In genomic region chr4:176793060-176793605, GRCh38 we compare ENCODE assay signal across 9 cellular contexts. TPM values are rescaled to one million over a fixed set of nuclear protein-coding genes. Genes with fewer than 3 reads are reported as not detected.
A peak's percentile ranks its signal among the peaks of the same experiment; 100 is the strongest.
DNase-seq lines count a peak whose midpoint lies in the region; ATAC-seq and TF ChIP-seq lines count a peak whose summit lies in the region.
"Had no signal": no experiment of that assay in that cellular context is flagged by ENCODE, and none has a peak within 500 bp of the region (broad histone marks: within the 10 kb centered on the region; RNA-seq: fewer than 3 reads in every experiment).

No MANE protein-coding gene starts in this region.

- no peaks in the 10 kb centered on the region for H3K27me3 ChIP-seq in HAP-1 (ENCODE audit: low read depth)
- H3K27me3 ChIP-seq in hepatocyte, result peaks cover 26% of the 10 kb centered on the region

- H3K79me2 ChIP-seq in hepatocyte, result no peaks in the 10 kb centered on the region

- no peaks in the 10 kb centered on the region for H4K20me1 ChIP-seq in hepatocyte (ENCODE audit: insufficient read depth, poor library complexity, severe bottlenecking)

- H3K4me3 ChIP-seq in HAP-1 (peak overlapping the region; percentile 58), WI38 (ENCODE audit: low read depth, low read length) (peak overlapping the region; percentile 57), hepatocyte (peak overlapping the region; percentile 7), skin epidermis (peak overlapping the region; percentile 16 to 75 (median 62))

- peak overlapping the region; percentile 66 for H2AFZ ChIP-seq in hepatocyte

- H3K27ac ChIP-seq in hepatocyte (no peak overlapping the region), skin epidermis (peak overlapping the region in 14 of 21 experiments; percentile 42 to 85 (median 64))

- TF ChIP-seq CTCF in WI38 (IDR thresholded peaks at IDR 0.05; ENCODE audit: low read depth, low read length) (no peak), hepatocyte (IDR thresholded peaks at IDR 0.05; ENCODE audit: poor library complexity) (no peak)

- DNase-seq in HAP-1 (ENCODE audit: low spot score in 2 of 2) (no peak), hepatocyte (ENCODE audit: low spot score) (no peak), NOMO-1 treated with dmso at 0.1 percent for 144 hours (lab: John Stamatoyannopoulos, UW; ENCODE audit: unreplicated experiment) (no peak), NCI-H128 (lab: John Stamatoyannopoulos, UW; ENCODE audit: unreplicated experiment) (no peak)
- DNase-seq in stimulated activated CD4-positive, alpha-beta T cell treated with anti-CD3 and anti-CD28 coated beads, Interleukin-4, amount 100 ng/mL, for 1 hour, result no peak

- H3K9me2 ChIP-seq in hepatocyte (replicated peaks; ENCODE audit: insufficient read depth), result no peaks in the 10 kb centered on the region

- peak overlapping the region; percentile 94 for H3K4me2 ChIP-seq in hepatocyte

- WGBS in hepatocyte (ENCODE audit: low lambda C conversion rate, missing lambda C conversion rate), result 1% methylated on average over 10 of the region's 24 CpGs

- ATAC-seq in HG02763 (IDR thresholded peaks at IDR 0.05; ENCODE audit: unreplicated experiment), result no peak

- in situ Hi-C loops in HAP-1 (cut with MboI; ENCODE audit: low sequenced_read_pairs), result loop anchor here (25.0 kb wide), 2 partner anchors 244 to 406 kb away; no protein-coding TSS in a partner anchor

- H3K36me3 ChIP-seq in HAP-1 (replicated peaks), result no peaks in the 10 kb centered on the region
- no peaks in the 10 kb centered on the region for H3K36me3 ChIP-seq in hepatocyte (replicated peaks; ENCODE audit: insufficient read depth, low read depth)

- H3K4me1 ChIP-seq in HAP-1, result peaks cover 8% of the 10 kb centered on the region
- H3K4me1 ChIP-seq in hepatocyte (ENCODE audit: insufficient read depth), result no peaks in the 10 kb centered on the region

- no peaks in the 10 kb centered on the region for H3K9me3 ChIP-seq in HAP-1
- H3K9me3 ChIP-seq in hepatocyte (ENCODE audit: low read depth), result no peaks in the 10 kb centered on the region

RNA-seq across cellular contexts. Expression of gene VEGFC, which starts 0.4 kb away (rescaled TPM):
- 2.9 and 3.7 TPM in 2 replicates for total RNA-seq in hepatocyte
- 3.2 and 4.2 TPM in 2 replicates for polyA plus RNA-seq in hepatocyte
- total RNA-seq: activated CD8-positive, alpha-beta memory T cell treated with anti-CD3 and anti-CD28 coated beads for 36 hours had no signal

Comparison
In these comparisons a context has a peak if more than half of its experiments do, and no peak if none do; other contexts are left out.
1. H3K4me3 ChIP-seq: peak in every context shown above with its lines; median percentile 62 in skin epidermis; 58 in HAP-1; 57 in WI38; 7 in hepatocyte.